ENCODE assay signal across 18 cellular contexts in genomic region chr3:81876826-81877225, GRCh38.
"Had no signal": no experiment of that assay in that cellular context is flagged by ENCODE, and none has a peak within 500 bp of the region (broad histone marks: within the 10 kb centered on the region; RNA-seq: fewer than 3 reads in every experiment).

No MANE protein-coding gene starts in this region.

- DNase-seq: activated B cell treated with CpG ODN at 0.5 μM for 24 hours; activated CD8-positive, alpha-beta memory T cell treated with anti-CD3 and anti-CD28 coated beads, Interleukin-2, amount 10 ng/mL, durations not matched to agents 7 days and 5 days; activated CD8-positive, alpha-beta T cell treated with anti-CD3 and anti-CD28 coated beads, Interleukin-2, amount 10 ng/mL, durations not matched to agents 7 days and 5 days; activated naive CD4-positive, alpha-beta T cell treated with Interleukin-2 at 50 U/mL for 16 hours; activated T-cell treated with anti-CD3 and anti-CD28 coated beads, Interleukin-2, amount 50 U/mL, for 48 hours; anterior cingulate cortex; effector memory CD8-positive, alpha-beta T cell; erythroblast; head of caudate nucleus; hippocampal formation; left colon; mammary epithelial cell; nephron progenitor cell; pancreas; stimulated activated CD4-positive, alpha-beta T cell treated with anti-CD3 and anti-CD28 coated beads, Interleukin-1b, Interleukin-23, amount 100 ng/mL, for 48 hours; stimulated activated naive CD4-positive, alpha-beta T cell; T-helper 2 cell; tibial artery had no signal

- ATAC-seq: activated CD8-positive, alpha-beta memory T cell treated with anti-CD3 and anti-CD28 coated beads, Interleukin-2, amount 10 ng/mL, durations not matched to agents 7 days and 5 days; activated CD8-positive, alpha-beta T cell treated with anti-CD3 and anti-CD28 coated beads, Interleukin-2, amount 10 ng/mL, durations not matched to agents 7 days and 5 days; effector memory CD8-positive, alpha-beta T cell; left colon; pancreas had no signal
